ENCODE assay signal across 1 cellular context in the genomic region with DNA sequence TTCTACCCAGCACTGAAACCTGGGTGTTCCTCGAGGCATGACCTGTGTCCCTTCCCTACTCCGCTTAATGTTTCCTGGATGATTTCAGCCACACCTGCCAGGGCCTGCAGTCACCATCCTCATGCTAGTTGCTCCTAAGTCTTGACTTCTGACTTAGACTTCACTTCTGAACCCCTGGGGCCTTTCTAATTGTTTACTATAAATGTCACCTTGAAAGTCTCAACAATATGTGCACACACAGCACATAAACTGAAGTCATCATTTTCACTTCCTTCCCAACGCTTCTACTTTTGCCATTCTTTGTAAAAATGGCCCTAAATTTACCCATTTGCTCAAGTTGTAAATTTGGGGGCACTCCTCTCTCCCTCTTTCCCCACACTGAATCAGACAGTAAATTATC.
TF ChIP-seq lines count a peak whose summit lies in the region.

No MANE protein-coding gene starts in this region.

TF ChIP-seq in HepG2, 621 proteins besides CTCF, POLR2A, EP300 and RAD21 (continued from another document):
- TF ChIP-seq, protein P1, sequence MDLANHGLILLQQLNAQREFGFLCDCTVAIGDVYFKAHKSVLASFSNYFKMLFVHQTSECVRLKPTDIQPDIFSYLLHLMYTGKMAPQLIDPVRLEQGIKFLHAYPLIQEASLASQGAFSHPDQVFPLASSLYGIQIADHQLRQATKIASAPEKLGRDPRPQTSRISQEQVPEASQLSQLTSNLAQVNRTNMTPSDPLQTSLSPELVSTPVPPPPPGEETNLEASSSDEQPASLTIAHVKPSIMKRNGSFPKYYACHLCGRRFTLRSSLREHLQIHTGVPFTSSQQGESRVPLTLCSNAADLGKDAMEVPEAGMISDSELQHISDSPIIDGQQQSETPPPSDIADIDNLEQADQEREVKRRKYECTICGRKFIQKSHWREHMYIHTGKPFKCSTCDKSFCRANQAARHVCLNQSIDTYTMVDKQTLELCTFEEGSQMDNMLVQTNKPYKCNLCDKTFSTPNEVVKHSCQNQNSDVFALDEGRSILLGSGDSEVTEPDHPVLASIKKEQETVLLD (CRISPR knock-in tag; IDR thresholded peaks at IDR 0.05; ENCODE audit: low read depth), result no peak
- TF ChIP-seq, protein P2, sequence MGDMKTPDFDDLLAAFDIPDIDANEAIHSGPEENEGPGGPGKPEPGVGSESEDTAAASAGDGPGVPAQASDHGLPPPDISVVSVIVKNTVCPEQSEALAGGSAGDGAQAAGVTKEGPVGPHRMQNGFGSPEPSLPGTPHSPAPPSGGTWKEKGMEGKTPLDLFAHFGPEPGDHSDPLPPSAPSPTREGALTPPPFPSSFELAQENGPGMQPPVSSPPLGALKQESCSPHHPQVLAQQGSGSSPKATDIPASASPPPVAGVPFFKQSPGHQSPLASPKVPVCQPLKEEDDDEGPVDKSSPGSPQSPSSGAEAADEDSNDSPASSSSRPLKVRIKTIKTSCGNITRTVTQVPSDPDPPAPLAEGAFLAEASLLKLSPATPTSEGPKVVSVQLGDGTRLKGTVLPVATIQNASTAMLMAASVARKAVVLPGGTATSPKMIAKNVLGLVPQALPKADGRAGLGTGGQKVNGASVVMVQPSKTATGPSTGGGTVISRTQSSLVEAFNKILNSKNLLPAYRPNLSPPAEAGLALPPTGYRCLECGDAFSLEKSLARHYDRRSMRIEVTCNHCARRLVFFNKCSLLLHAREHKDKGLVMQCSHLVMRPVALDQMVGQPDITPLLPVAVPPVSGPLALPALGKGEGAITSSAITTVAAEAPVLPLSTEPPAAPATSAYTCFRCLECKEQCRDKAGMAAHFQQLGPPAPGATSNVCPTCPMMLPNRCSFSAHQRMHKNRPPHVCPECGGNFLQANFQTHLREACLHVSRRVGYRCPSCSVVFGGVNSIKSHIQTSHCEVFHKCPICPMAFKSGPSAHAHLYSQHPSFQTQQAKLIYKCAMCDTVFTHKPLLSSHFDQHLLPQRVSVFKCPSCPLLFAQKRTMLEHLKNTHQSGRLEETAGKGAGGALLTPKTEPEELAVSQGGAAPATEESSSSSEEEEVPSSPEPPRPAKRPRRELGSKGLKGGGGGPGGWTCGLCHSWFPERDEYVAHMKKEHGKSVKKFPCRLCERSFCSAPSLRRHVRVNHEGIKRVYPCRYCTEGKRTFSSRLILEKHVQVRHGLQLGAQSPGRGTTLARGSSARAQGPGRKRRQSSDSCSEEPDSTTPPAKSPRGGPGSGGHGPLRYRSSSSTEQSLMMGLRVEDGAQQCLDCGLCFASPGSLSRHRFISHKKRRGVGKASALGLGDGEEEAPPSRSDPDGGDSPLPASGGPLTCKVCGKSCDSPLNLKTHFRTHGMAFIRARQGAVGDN (CRISPR knock-in tag; IDR thresholded peaks at IDR 0.05), result no peak
